In genomic region chr1:14404847-14405246, GRCh38 we compare ENCODE assay signal across 16 cellular contexts.
"Had no signal": no experiment of that assay in that cellular context is flagged by ENCODE, and none has a peak within 500 bp of the region (broad histone marks: within the 10 kb centered on the region; RNA-seq: fewer than 3 reads in every experiment).

No MANE protein-coding gene starts in this region.

- H3K4me3 ChIP-seq: ascending aorta, breast epithelium, left ventricle myocardium inferior, thyroid gland had no signal

- H3K27ac ChIP-seq: ascending aorta, breast epithelium, left ventricle myocardium inferior, thyroid gland had no signal

- H3K4me1 ChIP-seq: ascending aorta, breast epithelium, left ventricle myocardium inferior had no signal

- FAIRE-seq: frontal cortex, urothelium cell line had no signal

- H3K27me3 ChIP-seq: ascending aorta, breast epithelium, thyroid gland had no signal

- H3K9me3 ChIP-seq: breast epithelium, left ventricle myocardium inferior, thyroid gland had no signal

- H3K36me3 ChIP-seq: ascending aorta, breast epithelium, left ventricle myocardium inferior, thyroid gland had no signal

- ATAC-seq: naive thymus-derived CD8-positive, alpha-beta T cell; stimulated activated memory B cell treated with anti-CD40 and anti-IgM and Interleukin-4, amounts not matched to agents 10 μg/mL and 1 μg/mL and 100 μg/mL, for 72 hours had no signal

- DNase-seq: activated CD4-positive, alpha-beta T cell treated with anti-CD3 and anti-CD28 coated beads, Interleukin-2, amount 50 U/mL, for 48 hours; activated naive CD4-positive, alpha-beta T cell treated with anti-CD3 and anti-CD28 coated beads for 36 hours; cerebellar nuclear complex; dermis blood vessel endothelial cell; head of caudate nucleus; left ventricle myocardium inferior; naive thymus-derived CD8-positive, alpha-beta T cell; occipital lobe; stimulated activated CD4-positive, alpha-beta T cell treated with anti-CD3 and anti-CD28 coated beads, Interleukin-2, amount 100 ng/mL, for 48 hours; T1000; thyroid gland had no signal
